In genomic region chr3:49021813-49022720, GRCh38 we compare ENCODE assay signal across 8 cellular contexts. TPM values are rescaled to one million over a fixed set of nuclear protein-coding genes. Genes with fewer than 3 reads are reported as not detected.
DNase-seq lines count a peak whose midpoint lies in the region; ATAC-seq and TF ChIP-seq lines count a peak whose summit lies in the region.

TSS of gene NDUFAF3 (plus strand) at chr3:49022121. CDS start at chr3:49022145, 24 bp downstream.

- H3K4me3 ChIP-seq in HUES6 (ENCODE audit: low read depth, low read length) (peak within 1 kb of the TSS; percentile 97), OCI-LY3 (ENCODE audit: low read length) (peak within 1 kb of the TSS; percentile 88), epithelial cell of proximal tubule (ENCODE audit: low read depth, low read length) (peak within 1 kb of the TSS; percentile 92), mucosa of stomach (ENCODE audit: low read length) (peak within 1 kb of the TSS; percentile 67)

- peaks cover 74% of the 10 kb centered on the region for H3K79me2 ChIP-seq in OCI-LY3 (ENCODE audit: low read length)

- ATAC-seq in GM21447 (IDR thresholded peaks at IDR 0.05; ENCODE audit: unreplicated experiment): peak; percentile 53

- peak within 1 kb of the TSS; percentile 95 for H3K4me2 ChIP-seq in OCI-LY3 (ENCODE audit: low read length)

- H3K9me3 ChIP-seq in HUES6 (ENCODE audit: control insufficient read depth, insufficient read depth, low read depth, low read length) (no peaks in the 10 kb centered on the region), OCI-LY3 (ENCODE audit: insufficient read depth, low read length) (no peaks in the 10 kb centered on the region), mucosa of stomach (ENCODE audit: control insufficient read depth, low read length) (no peaks in the 10 kb centered on the region)

- peak within 1 kb of the TSS; percentile 56; the same call in 1 of the 2 replicates for H2AFZ ChIP-seq in OCI-LY3 (ENCODE audit: low read depth, low read length)

- H3K27ac ChIP-seq in HUES6 (ENCODE audit: low read depth, low read length): peak within 1 kb of the TSS; percentile 96
- H3K27ac ChIP-seq in OCI-LY3 (ENCODE audit: low read length): peak within 1 kb of the TSS; percentile 88

- DNase-seq in DMS153 (lab: John Stamatoyannopoulos, UW): peak; percentile 68
- DNase-seq in activated T-cell treated with anti-CD3 and anti-CD28 coated beads for 4 hours: peak; percentile 84
- peak; percentile 52 for DNase-seq in epithelial cell of proximal tubule (ENCODE audit: low read depth)
- peak; percentile 82 for DNase-seq in stimulated activated CD8-positive, alpha-beta memory T cell treated with anti-CD3 and anti-CD28 coated beads, Interleukin-7, amount 100 ng/mL, for 1 hour (ENCODE audit: low read depth in 2 of 2)

- peaks cover 44% of the 10 kb centered on the region for H3K36me3 ChIP-seq in HUES6 (ENCODE audit: control insufficient read depth, insufficient read depth, low read length)
- H3K36me3 ChIP-seq in OCI-LY3 (replicated peaks; ENCODE audit: low read depth, low read length): peaks cover 45% of the 10 kb centered on the region
- peaks cover 18% of the 10 kb centered on the region for H3K36me3 ChIP-seq in mucosa of stomach (ENCODE audit: control insufficient read depth, insufficient read depth, low read length)

- peaks cover 4% of the 10 kb centered on the region; the same call in 1 of the 2 replicates for H4K20me1 ChIP-seq in OCI-LY3 (ENCODE audit: insufficient read depth, low read length)

- no peaks in the 10 kb centered on the region for H3K27me3 ChIP-seq in HUES6 (ENCODE audit: control insufficient read depth, insufficient read depth, low read length)
- H3K27me3 ChIP-seq in OCI-LY3 (ENCODE audit: low read depth, low read length): no peaks in the 10 kb centered on the region
- no peaks in the 10 kb centered on the region for H3K27me3 ChIP-seq in mucosa of stomach (ENCODE audit: control insufficient read depth, insufficient read depth, low read length)

- H3K4me1 ChIP-seq in HUES6 (ENCODE audit: control insufficient read depth, insufficient read depth, low read length): peaks cover 17% of the 10 kb centered on the region
- H3K4me1 ChIP-seq in OCI-LY3 (ENCODE audit: low read length): peaks cover 23% of the 10 kb centered on the region
- H3K4me1 ChIP-seq in mucosa of stomach (ENCODE audit: control insufficient read depth, insufficient read depth, low read length): peaks cover 36% of the 10 kb centered on the region

- H3K9ac ChIP-seq in HUES6 (ENCODE audit: low read length) (peak within 1 kb of the TSS; percentile 93), OCI-LY3 (ENCODE audit: low read length) (peak within 1 kb of the TSS; percentile 98), mucosa of stomach (ENCODE audit: low read length) (peak within 1 kb of the TSS; percentile 97)

- TF ChIP-seq CTCF in OCI-LY3 (IDR thresholded peaks at IDR 0.05; ENCODE audit: low read depth, low read length) (peak; percentile 89), epithelial cell of proximal tubule (conservative IDR thresholded peaks at IDR 0.05; ENCODE audit: low read depth, low read length) (peak; percentile 78)

RNA-seq across cellular contexts. Expression of gene NDUFAF3, which starts in this region (rescaled TPM):
- total RNA-seq in epithelial cell of proximal tubule: 160 and 280 TPM in 2 replicates

Comparison
In these comparisons a context has a peak if more than half of its experiments do, and no peak if none do; other contexts are left out.
1. Peak in every context shown above with its lines: DNase-seq, ATAC-seq, H3K4me3 ChIP-seq and H3K27ac ChIP-seq.